In the genomic region with DNA sequence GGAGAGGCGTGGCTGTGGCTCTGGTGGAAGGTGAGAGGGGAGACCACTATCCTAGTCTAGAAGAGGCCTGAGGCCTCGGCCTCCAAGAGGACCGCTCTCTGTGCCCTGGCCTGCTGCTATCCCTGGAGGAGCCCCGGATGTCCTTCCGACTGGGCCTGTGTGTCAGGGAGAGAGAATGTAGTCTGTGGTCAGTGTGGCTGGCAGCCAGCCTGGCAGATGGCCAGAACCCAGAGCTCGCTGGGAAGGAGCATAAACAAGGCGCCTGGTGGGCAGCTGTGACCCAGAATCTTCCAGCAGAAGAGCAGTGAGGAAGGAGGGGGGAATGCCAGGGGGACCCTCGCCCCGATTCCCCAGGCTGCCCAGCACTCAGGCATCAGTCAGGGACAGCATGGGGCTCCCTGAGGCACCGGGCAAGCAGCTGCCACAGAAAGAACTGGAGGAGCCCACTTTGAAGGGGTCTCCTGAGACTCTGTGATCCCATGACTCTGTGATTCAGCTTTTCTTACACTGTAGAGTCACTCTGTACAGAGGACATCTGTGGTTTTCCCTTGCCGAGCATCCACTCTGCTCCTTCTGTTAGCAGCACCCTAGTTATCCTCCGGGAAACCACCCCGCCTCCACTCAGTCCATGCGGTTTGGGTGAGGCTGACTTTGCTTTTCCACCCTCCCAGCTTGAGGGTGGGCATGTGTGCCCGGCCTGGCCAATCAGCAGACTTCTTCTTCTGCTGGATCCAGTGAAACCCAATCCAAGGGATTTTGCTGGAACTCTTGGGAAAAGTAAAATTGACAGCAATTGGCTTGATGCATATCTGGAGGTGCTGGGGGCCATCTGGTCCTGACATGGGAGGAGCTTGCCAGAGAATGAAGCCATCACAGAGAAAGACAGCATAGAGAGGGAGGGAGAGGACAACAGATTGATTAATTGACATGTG, we compare ENCODE assay signal across 8 cellular contexts. TPM values are rescaled to one million over a fixed set of nuclear protein-coding genes. Genes with fewer than 3 reads are reported as not detected.
A peak's percentile ranks its signal among the peaks of the same experiment; 100 is the strongest.
DNase-seq lines count a peak whose midpoint lies in the region; ATAC-seq and TF ChIP-seq lines count a peak whose summit lies in the region.

No MANE protein-coding gene starts in this region.

- H3K4me1 Mint-ChIP-seq in activated CD4-positive, alpha-beta T cell treated with anti-CD3 and anti-CD28 coated beads, Interleukin-2, amount 10 ng/mL, durations not matched to agents 24 days and 14 days = peaks cover 7% of the 10 kb centered on the region
- H3K4me1 Mint-ChIP-seq in stimulated activated naive CD8-positive, alpha-beta T cell treated with anti-CD3 and anti-CD28 coated beads, Interleukin-15, amount 100 ng/mL, for 72 hours = peaks cover 13% of the 10 kb centered on the region

- H3K27ac ChIP-seq in Panc1 (ENCODE audit: low read length) (peak overlapping the region; percentile 85), duodenal mucosa (ENCODE audit: low read depth, low read length) (peak overlapping the region; percentile 72), liver (ENCODE audit: low read depth in 1 of 2, low read length in 2 of 2) (peak overlapping the region; percentile 54 to 56)

- BruUV-seq in Panc1 (replicated peaks; lab: Mats Ljungman, UMichigan) = no TSS peak

- H3K9ac ChIP-seq in duodenal mucosa (ENCODE audit: low read depth in 1 of 2, low read length in 2 of 2) (peak overlapping the region in 1 of 2 donors; percentile 28), liver (ENCODE audit: low read depth in 1 of 2, low read length in 2 of 2) (no peak overlapping the region)

- H3K27me3 ChIP-seq in Panc1 (ENCODE audit: control insufficient read depth, insufficient read depth, low read length) (no peaks in the 10 kb centered on the region), duodenal mucosa (ENCODE audit: control insufficient read depth in 1 of 2, insufficient read depth in 2 of 2, low read length in 2 of 2) (peaks cover 0 to 5% of the 10 kb centered on the region in 2 donors), liver (ENCODE audit: control insufficient read depth in 4 of 4, insufficient read depth in 4 of 4, low read length in 3 of 4) (peaks cover 0 to 8% (median 0%) of the 10 kb centered on the region in 4 donors)

- TF ChIP-seq CTCF in Panc1 (IDR thresholded peaks at IDR 0.05) (no peak), liver (IDR thresholded peaks at IDR 0.05; ENCODE audit: low read depth, low read length, missing input control) (no peak)

- H3K9me3 Mint-ChIP-seq in activated CD4-positive, alpha-beta T cell treated with anti-CD3 and anti-CD28 coated beads, Interleukin-2, amount 10 ng/mL, durations not matched to agents 24 days and 14 days = no peaks in the 10 kb centered on the region
- H3K9me3 Mint-ChIP-seq in stimulated activated naive CD8-positive, alpha-beta T cell treated with anti-CD3 and anti-CD28 coated beads, Interleukin-15, amount 100 ng/mL, for 72 hours = no peaks in the 10 kb centered on the region

- CTCF ChIA-PET in Panc1 (lab: Charles Lee) = interaction anchor here (0.6 kb wide), 1 partner anchor 293 kb away, joined by 4 read pairs; no protein-coding TSS in a partner anchor

- no peak overlapping the region for H3K27ac Mint-ChIP-seq in activated CD4-positive, alpha-beta T cell treated with anti-CD3 and anti-CD28 coated beads, Interleukin-2, amount 10 ng/mL, durations not matched to agents 24 days and 14 days
- H3K27ac Mint-ChIP-seq in stimulated activated naive CD8-positive, alpha-beta T cell treated with anti-CD3 and anti-CD28 coated beads, Interleukin-15, amount 100 ng/mL, for 72 hours = peak overlapping the region; percentile 46 to 72

- ATAC-seq in Panc1 (peak; percentile 96), HG02759 (IDR thresholded peaks at IDR 0.05; ENCODE audit: unreplicated experiment) (no peak)
- peak; percentile 60 for ATAC-seq in stimulated activated naive CD8-positive, alpha-beta T cell treated with anti-CD3 and anti-CD28 coated beads, Interleukin-15, amount 100 ng/mL, for 72 hours

- H3K36me3 ChIP-seq in Panc1 (ENCODE audit: control insufficient read depth, insufficient read depth, low read length) = no peaks in the 10 kb centered on the region
- H3K36me3 ChIP-seq in duodenal mucosa (ENCODE audit: control insufficient read depth in 1 of 2, insufficient read depth in 2 of 2, low read length in 2 of 2) = no peaks in the 10 kb centered on the region
- H3K36me3 ChIP-seq in liver (ENCODE audit: control insufficient read depth in 4 of 4, insufficient read depth in 3 of 4, low read depth in 1 of 4, low read length in 3 of 4) = no peaks in the 10 kb centered on the region

- peak; percentile 17 to 26 for DNase-seq in activated CD4-positive, alpha-beta T cell treated with anti-CD3 and anti-CD28 coated beads, Interleukin-2, amount 50 U/mL, for 48 hours
- no peak for DNase-seq in activated CD4-positive, alpha-beta T cell treated with anti-CD3 and anti-CD28 coated beads, Interleukin-2, amount 10 ng/mL, durations not matched to agents 24 days and 14 days
- peak; percentile 85 for DNase-seq in Panc1 (ENCODE audit: low read depth, low spot score)
- no peak for DNase-seq in stimulated activated naive CD8-positive, alpha-beta T cell treated with anti-CD3 and anti-CD28 coated beads, Interleukin-15, amount 100 ng/mL, for 72 hours
- no peak for DNase-seq in KG1 (lab: John Stamatoyannopoulos, UW)

- 35% methylated on average over 15 of the region's 15 CpGs for WGBS in liver

- H3K4me1 ChIP-seq in Panc1 (ENCODE audit: control insufficient read depth, insufficient read depth, low read length) = peaks cover 27% of the 10 kb centered on the region
- peaks cover 9 to 12% of the 10 kb centered on the region in 2 donors for H3K4me1 ChIP-seq in duodenal mucosa (ENCODE audit: control insufficient read depth in 1 of 2, insufficient read depth in 2 of 2, low read length in 2 of 2)
- no peaks in the 10 kb centered on the region for H3K4me1 ChIP-seq in liver (ENCODE audit: control insufficient read depth in 4 of 4, insufficient read depth in 4 of 4, low read length in 3 of 4)

- intact Hi-C loops in activated CD4-positive, alpha-beta T cell treated with anti-CD3 and anti-CD28 coated beads, Interleukin-2, amount 10 ng/mL, durations not matched to agents 24 days and 14 days (cut with micrococcal nuclease) = no loop called here
- intact Hi-C loops in Panc1 (cut with micrococcal nuclease; ENCODE audit: unreplicated experiment) = no loop called here

- H3K4me3 Mint-ChIP-seq in activated CD4-positive, alpha-beta T cell treated with anti-CD3 and anti-CD28 coated beads, Interleukin-2, amount 10 ng/mL, durations not matched to agents 24 days and 14 days = no peak overlapping the region
- H3K4me3 Mint-ChIP-seq in stimulated activated naive CD8-positive, alpha-beta T cell treated with anti-CD3 and anti-CD28 coated beads, Interleukin-15, amount 100 ng/mL, for 72 hours = no peak overlapping the region

- POLR2A ChIA-PET in Panc1 (lab: Charles Lee) = no interaction called here

- no peaks in the 10 kb centered on the region for H3K36me3 Mint-ChIP-seq in activated CD4-positive, alpha-beta T cell treated with anti-CD3 and anti-CD28 coated beads, Interleukin-2, amount 10 ng/mL, durations not matched to agents 24 days and 14 days (ENCODE audit: low read depth)

- TF ChIP-seq RAD21 in liver (IDR thresholded peaks at IDR 0.05) = no peak

- peak overlapping the region in 1 of 2 experiments; percentile 28; a peak in 2 of 4 replicates for H3K4me3 ChIP-seq in Panc1 (ENCODE audit: low read depth in 2 of 2, low read length in 2 of 2)
- peak overlapping the region in 1 of 2 donors; percentile 21 for H3K4me3 ChIP-seq in duodenal mucosa (ENCODE audit: low read depth in 1 of 2, low read length in 2 of 2)
- no peak overlapping the region for H3K4me3 ChIP-seq in liver (ENCODE audit: low read depth in 1 of 3, low read length in 3 of 3)

- H3K27me3 Mint-ChIP-seq in activated CD4-positive, alpha-beta T cell treated with anti-CD3 and anti-CD28 coated beads, Interleukin-2, amount 10 ng/mL, durations not matched to agents 24 days and 14 days = peaks cover 20% of the 10 kb centered on the region
- H3K27me3 Mint-ChIP-seq in stimulated activated naive CD8-positive, alpha-beta T cell treated with anti-CD3 and anti-CD28 coated beads, Interleukin-15, amount 100 ng/mL, for 72 hours = peaks cover 50% of the 10 kb centered on the region

- in situ Hi-C loops in Panc1 (cut with HindIII; ENCODE audit: low pct_unique_long_range_greater_than_20kb, low sequenced_read_pairs) = no loop called here

- no peaks in the 10 kb centered on the region for H3K9me3 ChIP-seq in Panc1 (ENCODE audit: control insufficient read depth, insufficient read depth, low read depth, low read length)
- no peaks in the 10 kb centered on the region for H3K9me3 ChIP-seq in duodenal mucosa (ENCODE audit: control insufficient read depth in 1 of 2, low read length in 2 of 2)
- no peaks in the 10 kb centered on the region for H3K9me3 ChIP-seq in liver (ENCODE audit: control insufficient read depth in 4 of 4, low read length in 3 of 4)

TF ChIP-seq in liver, 16 proteins besides CTCF, POLR2A, EP300 and RAD21:
- TF ChIP-seq, protein P1, sequence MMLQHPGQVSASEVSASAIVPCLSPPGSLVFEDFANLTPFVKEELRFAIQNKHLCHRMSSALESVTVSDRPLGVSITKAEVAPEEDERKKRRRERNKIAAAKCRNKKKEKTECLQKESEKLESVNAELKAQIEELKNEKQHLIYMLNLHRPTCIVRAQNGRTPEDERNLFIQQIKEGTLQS (IDR thresholded peaks at IDR 0.05) = no peak
- no peak for TF ChIP-seq HNF4G (IDR thresholded peaks at IDR 0.05)
- TF ChIP-seq, protein P2, sequence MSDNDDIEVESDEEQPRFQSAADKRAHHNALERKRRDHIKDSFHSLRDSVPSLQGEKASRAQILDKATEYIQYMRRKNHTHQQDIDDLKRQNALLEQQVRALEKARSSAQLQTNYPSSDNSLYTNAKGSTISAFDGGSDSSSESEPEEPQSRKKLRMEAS (IDR thresholded peaks at IDR 0.05) = no peak
- no peak for TF ChIP-seq HNF4A (conservative IDR thresholded peaks at IDR 0.05)
- TF ChIP-seq NR2F2 (IDR thresholded peaks at IDR 0.05) = no peak
TF ChIP-seq in liver: peak in this region for 0.

RNA-seq across cellular contexts. Expression of a gene that starts 46.2 kb away (rescaled TPM):
- total RNA-seq in activated CD4-positive, alpha-beta T cell treated with anti-CD3 and anti-CD28 coated beads, Interleukin-2, amount 10 ng/mL, durations not matched to agents 24 days and 14 days = 26.1 and 26.7 TPM in 2 replicates
- total RNA-seq in Panc1 (2021; ENCODE audit: unreplicated experiment) = 22.6 TPM
- polyA plus RNA-seq in Panc1 (2012; ENCODE audit: insufficient read length) = 10.4 TPM
- total RNA-seq in liver = 10 to 100 TPM; 11.7 to 14.6 TPM
- 1 to 10 TPM; 4.8 TPM for polyA plus RNA-seq in liver

Comparison
In these comparisons a context has a peak if more than half of its experiments do, and no peak if none do; other contexts are left out.
1. DNase-seq: peak in activated CD4-positive, alpha-beta T cell treated with anti-CD3 and anti-CD28 coated beads, Interleukin-2, amount 50 U/mL, for 48 hours (2 of 2) and Panc1 (single experiment); none in activated CD4-positive, alpha-beta T cell treated with anti-CD3 and anti-CD28 coated beads, Interleukin-2, amount 10 ng/mL, durations not matched to agents 24 days and 14 days (single experiment), stimulated activated naive CD8-positive, alpha-beta T cell treated with anti-CD3 and anti-CD28 coated beads, Interleukin-15, amount 100 ng/mL, for 72 hours (0 of 2) and KG1 (single experiment).
2. Peak in every context shown above with its lines, with median percentiles within 50 percentile points of each other: H3K27ac ChIP-seq.